8 cellular contexts compared by ENCODE assay signal in the genomic region with DNA sequence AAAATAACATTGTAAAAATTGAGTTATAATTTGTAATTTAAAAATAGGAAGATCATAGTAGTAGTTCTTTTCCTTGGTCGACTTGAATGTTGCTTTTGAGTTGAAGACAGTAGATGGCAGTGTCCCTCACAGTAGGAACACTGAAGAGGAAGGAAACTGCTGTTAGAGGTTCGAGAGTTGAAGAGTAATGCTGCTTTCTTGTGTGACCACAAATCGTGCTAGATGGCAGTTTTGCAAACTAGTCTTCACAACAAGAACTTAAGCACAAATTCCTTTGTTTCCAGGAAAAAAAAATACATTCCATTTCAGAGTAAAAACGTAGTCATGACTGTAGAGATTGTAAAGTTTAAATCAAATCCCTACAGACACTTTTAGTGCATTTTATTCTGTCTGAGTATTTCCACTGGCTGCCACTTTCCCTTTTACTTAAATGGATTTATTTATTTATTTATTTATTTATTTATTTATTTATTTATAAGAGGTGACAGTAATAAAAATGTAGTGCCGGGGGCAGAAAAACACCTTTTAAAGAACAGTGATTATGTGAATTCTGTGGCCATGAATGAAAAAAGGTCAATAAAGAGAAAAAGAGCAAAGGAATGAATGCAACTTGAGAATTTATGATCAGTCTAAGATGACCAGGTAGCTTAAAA.
A peak's percentile ranks its signal among the peaks of the same experiment; 100 is the strongest.
DNase-seq lines count a peak whose midpoint lies in the region; ATAC-seq and FAIRE-seq lines count a peak whose summit lies in the region.

No MANE protein-coding gene starts in this region.

- no peak overlapping the region for H3K27ac Mint-ChIP-seq in stimulated activated effector memory CD8-positive, alpha-beta T cell treated with anti-CD3 and anti-CD28 coated beads, Interleukin-12 subunit alpha, Interleukin-12 subunit beta, amount 100 ng/mL, for 72 hours

- intact Hi-C loops in posterior cingulate gyrus (cut with DNase I), result loop anchor here (2.0 kb wide), 1 partner anchor 200 kb away; no protein-coding TSS in a partner anchor

- no peaks in the 10 kb centered on the region for H3K9me3 Mint-ChIP-seq in stimulated activated effector memory CD8-positive, alpha-beta T cell treated with anti-CD3 and anti-CD28 coated beads, Interleukin-12 subunit alpha, Interleukin-12 subunit beta, amount 100 ng/mL, for 72 hours

- peak; percentile 98 for FAIRE-seq in GM19239 (lab: Jason Lieb, UNC)

- no peak overlapping the region for H3K4me3 Mint-ChIP-seq in stimulated activated effector memory CD8-positive, alpha-beta T cell treated with anti-CD3 and anti-CD28 coated beads, Interleukin-12 subunit alpha, Interleukin-12 subunit beta, amount 100 ng/mL, for 72 hours

- H3K4me1 Mint-ChIP-seq in stimulated activated effector memory CD8-positive, alpha-beta T cell treated with anti-CD3 and anti-CD28 coated beads, Interleukin-12 subunit alpha, Interleukin-12 subunit beta, amount 100 ng/mL, for 72 hours, result peaks cover 15% of the 10 kb centered on the region

- H3K36me3 Mint-ChIP-seq in stimulated activated effector memory CD8-positive, alpha-beta T cell treated with anti-CD3 and anti-CD28 coated beads, Interleukin-12 subunit alpha, Interleukin-12 subunit beta, amount 100 ng/mL, for 72 hours, result peaks cover 92% of the 10 kb centered on the region

- peak; percentile 75 for DNase-seq in CD1c-positive myeloid dendritic cell (ENCODE audit: extremely low spot score)
- peak; percentile 64 for DNase-seq in GM19239 (ENCODE audit: insufficient read length, low spot score)
- peak; percentile 41 for DNase-seq in NCI-H82 treated with DMSO at 0.1 percent for 48 hours (lab: John Stamatoyannopoulos, UW; ENCODE audit: unreplicated experiment)
- DNase-seq in astrocyte of the hippocampus (ENCODE audit: low read depth, low spot score), result peak; percentile 84
- DNase-seq in iPS-NIHi11 (ENCODE audit: low spot score), result peak; percentile 49
- no peak for DNase-seq in stimulated activated effector memory CD8-positive, alpha-beta T cell treated with anti-CD3 and anti-CD28 coated beads, Interleukin-12 subunit alpha, Interleukin-12 subunit beta, amount 100 ng/mL, for 72 hours (ENCODE audit: low spot score in 2 of 2)
- DNase-seq in posterior cingulate gyrus, result no peak

- ATAC-seq in stimulated activated effector memory CD8-positive, alpha-beta T cell treated with anti-CD3 and anti-CD28 coated beads, Interleukin-12 subunit alpha, Interleukin-12 subunit beta, amount 100 ng/mL, for 72 hours, result peak; percentile 90
- ATAC-seq in HG02852 (IDR thresholded peaks at IDR 0.05; ENCODE audit: unreplicated experiment), result no peak

Comparison
In these comparisons a context has a peak if more than half of its experiments do, and no peak if none do; other contexts are left out.
1. DNase-seq: peak in CD1c-positive myeloid dendritic cell (single experiment), GM19239 (single experiment), NCI-H82 treated with DMSO at 0.1 percent for 48 hours (single experiment), astrocyte of the hippocampus (single experiment) and iPS-NIHi11 (single experiment); none in stimulated activated effector memory CD8-positive, alpha-beta T cell treated with anti-CD3 and anti-CD28 coated beads, Interleukin-12 subunit alpha, Interleukin-12 subunit beta, amount 100 ng/mL, for 72 hours (0 of 2) and posterior cingulate gyrus (0 of 10).